7 cellular contexts compared by ENCODE assay signal in the genomic region with DNA sequence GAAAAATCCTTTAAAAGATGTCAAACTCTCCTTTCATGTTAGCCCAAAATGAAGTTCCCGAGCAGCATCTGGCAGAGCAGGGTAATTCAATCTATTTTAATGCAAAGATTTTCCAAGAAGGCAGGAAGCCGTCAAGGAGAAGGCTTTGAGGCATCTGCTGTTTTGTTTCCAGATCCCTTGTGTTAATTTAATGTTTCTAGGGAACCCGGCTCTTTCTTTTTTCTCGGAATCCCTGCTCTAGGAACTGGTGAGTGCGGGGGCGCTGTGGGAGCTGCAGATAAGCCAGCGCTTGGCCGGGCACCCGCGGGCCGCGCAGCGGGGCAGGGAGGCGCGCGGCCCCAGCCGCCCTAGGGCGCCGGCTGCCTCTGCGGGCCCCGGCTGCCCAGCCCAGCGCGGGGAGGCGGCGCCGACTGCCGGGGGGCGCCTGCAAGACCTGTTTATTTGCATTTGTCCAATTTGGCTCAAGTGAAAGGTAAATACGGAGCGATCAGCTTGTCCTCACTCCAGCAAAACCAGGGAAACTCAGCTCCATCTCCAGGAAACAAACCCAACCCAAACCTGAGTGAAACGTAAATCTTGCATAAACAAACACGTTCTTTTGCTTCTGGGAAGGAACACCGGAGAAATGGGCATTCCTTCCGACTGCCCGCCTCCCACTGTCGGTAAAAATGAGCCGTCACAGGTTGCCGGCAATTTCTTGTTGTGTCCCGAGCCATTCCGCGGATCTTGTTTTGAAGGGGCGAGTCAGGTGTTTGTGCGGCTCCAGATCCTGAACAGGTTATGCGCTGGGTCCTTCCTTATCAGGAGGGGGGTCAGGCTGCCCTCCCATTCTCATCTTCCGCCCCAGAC.
DNase-seq lines count a peak whose midpoint lies in the region; ATAC-seq and TF ChIP-seq lines count a peak whose summit lies in the region.

No MANE protein-coding gene starts in this region.

- TF ChIP-seq CTCF in choroid plexus epithelial cell (conservative IDR thresholded peaks at IDR 0.05; ENCODE audit: low read depth, low read length), result peak; percentile 51
- no peak for TF ChIP-seq CTCF in kidney epithelial cell (IDR thresholded peaks at IDR 0.05; ENCODE audit: insufficient read depth, low read length, poor library complexity, severe bottlenecking)

- DNase-seq in NCI-H2107 (lab: John Stamatoyannopoulos, UW) (peak; percentile 18), choroid plexus epithelial cell (ENCODE audit: low read depth) (peak; percentile 68), kidney epithelial cell (ENCODE audit: low read depth) (no peak)
- peak; percentile 26 for DNase-seq in activated CD4-positive, alpha-beta T cell treated with anti-CD3 and anti-CD28 coated beads for 1 hour
- peak; percentile 31 to 47 for DNase-seq in stimulated activated CD4-positive, alpha-beta T cell treated with anti-CD3 and anti-CD28 coated beads, Interleukin-15, amount 100 ng/mL, for 1 hour (ENCODE audit: low read depth in 1 of 2, low spot score in 1 of 2)

- peak overlapping the region; percentile 66 for H3K4me3 ChIP-seq in choroid plexus epithelial cell (ENCODE audit: low read depth, low read length)
- H3K4me3 ChIP-seq in kidney epithelial cell (ENCODE audit: low read depth, low read length), result peak overlapping the region; percentile 42

- H3K36me3 ChIP-seq in kidney epithelial cell (ENCODE audit: control insufficient read depth, insufficient read depth, low read length), result no peaks in the 10 kb centered on the region

- ATAC-seq in GM18498 (IDR thresholded peaks at IDR 0.05; ENCODE audit: unreplicated experiment) (peak; percentile 94), HG02938 (IDR thresholded peaks at IDR 0.05; ENCODE audit: unreplicated experiment) (peak; percentile 80)

- H3K27me3 ChIP-seq in kidney epithelial cell (ENCODE audit: control insufficient read depth, insufficient read depth, low read length), result no peaks in the 10 kb centered on the region
